Comparison of ENCODE assay signal across 1 cellular context in genomic region chr1:226551299-226551698, GRCh38.
TF ChIP-seq lines count a peak whose summit lies in the region.

No MANE protein-coding gene starts in this region.

TF ChIP-seq in HEK293, 187 proteins besides CTCF, POLR2A, EP300 and RAD21 (continued from another document and continues in another):
- TF ChIP-seq, protein P1, sequence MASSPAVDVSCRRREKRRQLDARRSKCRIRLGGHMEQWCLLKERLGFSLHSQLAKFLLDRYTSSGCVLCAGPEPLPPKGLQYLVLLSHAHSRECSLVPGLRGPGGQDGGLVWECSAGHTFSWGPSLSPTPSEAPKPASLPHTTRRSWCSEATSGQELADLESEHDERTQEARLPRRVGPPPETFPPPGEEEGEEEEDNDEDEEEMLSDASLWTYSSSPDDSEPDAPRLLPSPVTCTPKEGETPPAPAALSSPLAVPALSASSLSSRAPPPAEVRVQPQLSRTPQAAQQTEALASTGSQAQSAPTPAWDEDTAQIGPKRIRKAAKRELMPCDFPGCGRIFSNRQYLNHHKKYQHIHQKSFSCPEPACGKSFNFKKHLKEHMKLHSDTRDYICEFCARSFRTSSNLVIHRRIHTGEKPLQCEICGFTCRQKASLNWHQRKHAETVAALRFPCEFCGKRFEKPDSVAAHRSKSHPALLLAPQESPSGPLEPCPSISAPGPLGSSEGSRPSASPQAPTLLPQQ (tag by site-specific recombination; IDR thresholded peaks at IDR 0.05) = peak; percentile 88
- peak; percentile 73; the same call in 1 of the 2 replicates for TF ChIP-seq GLIS1 (tag by site-specific recombination; IDR thresholded peaks at IDR 0.05)
- no peak for TF ChIP-seq SP3 (tag by site-specific recombination; IDR thresholded peaks at IDR 0.05)
- no peak for TF ChIP-seq EGR2 (tag by site-specific recombination; IDR thresholded peaks at IDR 0.05; ENCODE audit: low read depth)
- no peak for TF ChIP-seq ATF2 (tag by site-specific recombination; IDR thresholded peaks at IDR 0.05; ENCODE audit: low read depth)
- no peak for TF ChIP-seq KLF8 (tag by site-specific recombination; IDR thresholded peaks at IDR 0.05)
- TF ChIP-seq ZNF670 (tag by site-specific recombination; IDR thresholded peaks at IDR 0.05; ENCODE audit: low read depth) = no peak
- no peak for TF ChIP-seq ZNF174 (tag by site-specific recombination; IDR thresholded peaks at IDR 0.05)
- peak; percentile 69; the same call in 1 of the 2 replicates for TF ChIP-seq MZF1 (tag by site-specific recombination; IDR thresholded peaks at IDR 0.05; ENCODE audit: borderline replicate concordance)
- TF ChIP-seq, protein P2, sequence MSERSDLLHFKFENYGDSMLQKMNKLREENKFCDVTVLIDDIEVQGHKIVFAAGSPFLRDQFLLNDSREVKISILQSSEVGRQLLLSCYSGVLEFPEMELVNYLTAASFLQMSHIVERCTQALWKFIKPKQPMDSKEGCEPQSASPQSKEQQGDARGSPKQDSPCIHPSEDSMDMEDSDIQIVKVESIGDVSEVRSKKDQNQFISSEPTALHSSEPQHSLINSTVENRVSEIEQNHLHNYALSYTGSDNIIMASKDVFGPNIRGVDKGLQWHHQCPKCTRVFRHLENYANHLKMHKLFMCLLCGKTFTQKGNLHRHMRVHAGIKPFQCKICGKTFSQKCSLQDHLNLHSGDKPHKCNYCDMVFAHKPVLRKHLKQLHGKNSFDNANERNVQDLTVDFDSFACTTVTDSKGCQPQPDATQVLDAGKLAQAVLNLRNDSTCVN (tag by site-specific recombination; optimal IDR thresholded peaks at IDR 0.05) = no peak
- TF ChIP-seq ZBTB17 (tag by site-specific recombination; IDR thresholded peaks at IDR 0.05) = peak; percentile 63
- TF ChIP-seq, protein P3, sequence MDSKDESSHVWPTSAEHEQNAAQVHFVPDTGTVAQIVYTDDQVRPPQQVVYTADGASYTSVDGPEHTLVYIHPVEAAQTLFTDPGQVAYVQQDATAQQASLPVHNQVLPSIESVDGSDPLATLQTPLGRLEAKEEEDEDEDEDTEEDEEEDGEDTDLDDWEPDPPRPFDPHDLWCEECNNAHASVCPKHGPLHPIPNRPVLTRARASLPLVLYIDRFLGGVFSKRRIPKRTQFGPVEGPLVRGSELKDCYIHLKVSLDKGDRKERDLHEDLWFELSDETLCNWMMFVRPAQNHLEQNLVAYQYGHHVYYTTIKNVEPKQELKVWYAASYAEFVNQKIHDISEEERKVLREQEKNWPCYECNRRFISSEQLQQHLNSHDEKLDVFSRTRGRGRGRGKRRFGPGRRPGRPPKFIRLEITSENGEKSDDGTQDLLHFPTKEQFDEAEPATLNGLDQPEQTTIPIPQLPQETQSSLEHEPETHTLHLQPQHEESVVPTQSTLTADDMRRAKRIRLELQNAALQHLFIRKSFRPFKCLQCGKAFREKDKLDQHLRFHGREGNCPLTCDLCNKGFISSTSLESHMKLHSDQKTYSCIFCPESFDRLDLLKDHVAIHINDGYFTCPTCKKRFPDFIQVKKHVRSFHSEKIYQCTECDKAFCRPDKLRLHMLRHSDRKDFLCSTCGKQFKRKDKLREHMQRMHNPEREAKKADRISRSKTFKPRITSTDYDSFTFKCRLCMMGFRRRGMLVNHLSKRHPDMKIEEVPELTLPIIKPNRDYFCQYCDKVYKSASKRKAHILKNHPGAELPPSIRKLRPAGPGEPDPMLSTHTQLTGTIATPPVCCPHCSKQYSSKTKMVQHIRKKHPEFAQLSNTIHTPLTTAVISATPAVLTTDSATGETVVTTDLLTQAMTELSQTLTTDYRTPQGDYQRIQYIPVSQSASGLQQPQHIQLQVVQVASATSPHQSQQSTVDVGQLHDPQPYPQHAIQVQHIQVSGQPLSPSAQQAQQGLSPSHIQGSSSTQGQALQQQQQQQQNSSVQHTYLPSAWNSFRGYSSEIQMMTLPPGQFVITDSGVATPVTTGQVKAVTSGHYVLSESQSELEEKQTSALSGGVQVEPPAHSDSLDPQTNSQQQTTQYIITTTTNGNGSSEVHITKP (tag by site-specific recombination; IDR thresholded peaks at IDR 0.05) = peak; percentile 98
- TF ChIP-seq, protein P4, sequence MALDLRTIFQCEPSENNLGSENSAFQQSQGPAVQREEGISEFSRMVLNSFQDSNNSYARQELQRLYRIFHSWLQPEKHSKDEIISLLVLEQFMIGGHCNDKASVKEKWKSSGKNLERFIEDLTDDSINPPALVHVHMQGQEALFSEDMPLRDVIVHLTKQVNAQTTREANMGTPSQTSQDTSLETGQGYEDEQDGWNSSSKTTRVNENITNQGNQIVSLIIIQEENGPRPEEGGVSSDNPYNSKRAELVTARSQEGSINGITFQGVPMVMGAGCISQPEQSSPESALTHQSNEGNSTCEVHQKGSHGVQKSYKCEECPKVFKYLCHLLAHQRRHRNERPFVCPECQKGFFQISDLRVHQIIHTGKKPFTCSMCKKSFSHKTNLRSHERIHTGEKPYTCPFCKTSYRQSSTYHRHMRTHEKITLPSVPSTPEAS (tag by site-specific recombination; IDR thresholded peaks at IDR 0.05) = no peak
- TF ChIP-seq ZFP37 (tag by site-specific recombination; IDR thresholded peaks at IDR 0.05) = no peak
- TF ChIP-seq ELK4 (IDR thresholded peaks at IDR 0.05; ENCODE audit: borderline replicate concordance, low read depth, low read length) = no peak
- no peak for TF ChIP-seq SP2 (tag by site-specific recombination; IDR thresholded peaks at IDR 0.05)
- no peak for TF ChIP-seq ZNF624 (tag by site-specific recombination; IDR thresholded peaks at IDR 0.05)
- peak; percentile 91 for TF ChIP-seq SCRT1 (tag by site-specific recombination; IDR thresholded peaks at IDR 0.05; ENCODE audit: borderline replicate concordance)
- TF ChIP-seq ZNF585B (tag by site-specific recombination; IDR thresholded peaks at IDR 0.05) = no peak
- no peak for TF ChIP-seq ZNF561 (tag by site-specific recombination; IDR thresholded peaks at IDR 0.05; ENCODE audit: borderline replicate concordance)
- TF ChIP-seq ZNF16 (tag by site-specific recombination; IDR thresholded peaks at IDR 0.05; ENCODE audit: low read depth) = no peak
- TF ChIP-seq, protein P5, sequence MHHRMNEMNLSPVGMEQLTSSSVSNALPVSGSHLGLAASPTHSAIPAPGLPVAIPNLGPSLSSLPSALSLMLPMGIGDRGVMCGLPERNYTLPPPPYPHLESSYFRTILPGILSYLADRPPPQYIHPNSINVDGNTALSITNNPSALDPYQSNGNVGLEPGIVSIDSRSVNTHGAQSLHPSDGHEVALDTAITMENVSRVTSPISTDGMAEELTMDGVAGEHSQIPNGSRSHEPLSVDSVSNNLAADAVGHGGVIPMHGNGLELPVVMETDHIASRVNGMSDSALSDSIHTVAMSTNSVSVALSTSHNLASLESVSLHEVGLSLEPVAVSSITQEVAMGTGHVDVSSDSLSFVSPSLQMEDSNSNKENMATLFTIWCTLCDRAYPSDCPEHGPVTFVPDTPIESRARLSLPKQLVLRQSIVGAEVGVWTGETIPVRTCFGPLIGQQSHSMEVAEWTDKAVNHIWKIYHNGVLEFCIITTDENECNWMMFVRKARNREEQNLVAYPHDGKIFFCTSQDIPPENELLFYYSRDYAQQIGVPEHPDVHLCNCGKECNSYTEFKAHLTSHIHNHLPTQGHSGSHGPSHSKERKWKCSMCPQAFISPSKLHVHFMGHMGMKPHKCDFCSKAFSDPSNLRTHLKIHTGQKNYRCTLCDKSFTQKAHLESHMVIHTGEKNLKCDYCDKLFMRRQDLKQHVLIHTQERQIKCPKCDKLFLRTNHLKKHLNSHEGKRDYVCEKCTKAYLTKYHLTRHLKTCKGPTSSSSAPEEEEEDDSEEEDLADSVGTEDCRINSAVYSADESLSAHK (tag by site-specific recombination; IDR thresholded peaks at IDR 0.05) = no peak
- peak; percentile 39; the same call in 1 of the 2 replicates for TF ChIP-seq ZBTB10 (tag by site-specific recombination; IDR thresholded peaks at IDR 0.05)
- TF ChIP-seq KLF9 (tag by site-specific recombination; IDR thresholded peaks at IDR 0.05; ENCODE audit: low read depth) = no peak
- TF ChIP-seq ZBTB21 (tag by site-specific recombination; IDR thresholded peaks at IDR 0.05) = no peak
- no peak for TF ChIP-seq ZNF664 (tag by site-specific recombination; IDR thresholded peaks at IDR 0.05)
- no peak for TF ChIP-seq WT1 (tag by site-specific recombination; IDR thresholded peaks at IDR 0.05)
- TF ChIP-seq, protein P6, sequence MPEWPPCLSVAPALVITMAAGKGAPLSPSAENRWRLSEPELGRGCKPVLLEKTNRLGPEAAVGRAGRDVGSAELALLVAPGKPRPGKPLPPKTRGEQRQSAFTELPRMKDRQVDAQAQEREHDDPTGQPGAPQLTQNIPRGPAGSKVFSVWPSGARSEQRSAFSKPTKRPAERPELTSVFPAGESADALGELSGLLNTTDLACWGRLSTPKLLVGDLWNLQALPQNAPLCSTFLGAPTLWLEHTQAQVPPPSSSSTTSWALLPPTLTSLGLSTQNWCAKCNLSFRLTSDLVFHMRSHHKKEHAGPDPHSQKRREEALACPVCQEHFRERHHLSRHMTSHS (tag by site-specific recombination; IDR thresholded peaks at IDR 0.05) = no peak
- TF ChIP-seq, protein P7, sequence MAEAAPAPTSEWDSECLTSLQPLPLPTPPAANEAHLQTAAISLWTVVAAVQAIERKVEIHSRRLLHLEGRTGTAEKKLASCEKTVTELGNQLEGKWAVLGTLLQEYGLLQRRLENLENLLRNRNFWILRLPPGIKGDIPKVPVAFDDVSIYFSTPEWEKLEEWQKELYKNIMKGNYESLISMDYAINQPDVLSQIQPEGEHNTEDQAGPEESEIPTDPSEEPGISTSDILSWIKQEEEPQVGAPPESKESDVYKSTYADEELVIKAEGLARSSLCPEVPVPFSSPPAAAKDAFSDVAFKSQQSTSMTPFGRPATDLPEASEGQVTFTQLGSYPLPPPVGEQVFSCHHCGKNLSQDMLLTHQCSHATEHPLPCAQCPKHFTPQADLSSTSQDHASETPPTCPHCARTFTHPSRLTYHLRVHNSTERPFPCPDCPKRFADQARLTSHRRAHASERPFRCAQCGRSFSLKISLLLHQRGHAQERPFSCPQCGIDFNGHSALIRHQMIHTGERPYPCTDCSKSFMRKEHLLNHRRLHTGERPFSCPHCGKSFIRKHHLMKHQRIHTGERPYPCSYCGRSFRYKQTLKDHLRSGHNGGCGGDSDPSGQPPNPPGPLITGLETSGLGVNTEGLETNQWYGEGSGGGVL (tag by site-specific recombination; IDR thresholded peaks at IDR 0.05) = peak; percentile 49
- peak; percentile 35; the same call in 1 of the 2 replicates for TF ChIP-seq ZSCAN30 (tag by site-specific recombination; IDR thresholded peaks at IDR 0.05)
- TF ChIP-seq, protein P8, sequence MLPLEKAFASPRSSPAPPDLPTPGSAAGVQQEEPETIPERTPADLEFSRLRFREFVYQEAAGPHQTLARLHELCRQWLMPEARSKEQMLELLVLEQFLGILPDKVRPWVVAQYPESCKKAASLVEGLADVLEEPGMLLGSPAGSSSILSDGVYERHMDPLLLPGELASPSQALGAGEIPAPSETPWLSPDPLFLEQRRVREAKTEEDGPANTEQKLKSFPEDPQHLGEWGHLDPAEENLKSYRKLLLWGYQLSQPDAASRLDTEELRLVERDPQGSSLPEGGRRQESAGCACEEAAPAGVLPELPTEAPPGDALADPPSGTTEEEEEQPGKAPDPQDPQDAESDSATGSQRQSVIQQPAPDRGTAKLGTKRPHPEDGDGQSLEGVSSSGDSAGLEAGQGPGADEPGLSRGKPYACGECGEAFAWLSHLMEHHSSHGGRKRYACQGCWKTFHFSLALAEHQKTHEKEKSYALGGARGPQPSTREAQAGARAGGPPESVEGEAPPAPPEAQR (tag by site-specific recombination; IDR thresholded peaks at IDR 0.05) = no peak
- TF ChIP-seq KLF17 (tag by site-specific recombination; IDR thresholded peaks at IDR 0.05) = no peak
- TF ChIP-seq ZNF223 (tag by site-specific recombination; IDR thresholded peaks at IDR 0.05) = no peak
- no peak for TF ChIP-seq ZNF292 (tag by site-specific recombination; IDR thresholded peaks at IDR 0.05; ENCODE audit: borderline replicate concordance, low read depth)
- TF ChIP-seq OVOL3 (tag by site-specific recombination; IDR thresholded peaks at IDR 0.05) = no peak
